Comparison of ENCODE assay signal across 14 cellular contexts in the genomic region with DNA sequence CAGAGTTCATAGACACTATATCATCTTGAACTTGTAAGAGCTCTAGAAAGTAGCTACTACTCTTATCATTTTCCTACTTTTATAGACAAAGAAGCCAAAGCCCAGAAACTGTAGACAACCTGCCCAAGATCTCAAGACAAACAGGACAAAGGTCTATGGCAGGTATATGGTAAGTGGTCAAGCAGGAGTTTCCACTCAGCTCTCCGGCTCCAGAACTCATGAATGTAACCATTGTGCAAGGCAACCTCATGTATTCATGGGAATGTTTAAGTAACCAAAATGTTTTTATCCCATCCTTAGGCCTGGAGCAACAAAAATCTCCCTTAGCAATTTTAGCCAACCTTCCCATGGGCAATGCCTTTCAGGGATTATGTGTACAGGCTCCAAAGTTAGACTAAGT.
DNase-seq lines count a peak whose midpoint lies in the region; ATAC-seq and TF ChIP-seq lines count a peak whose summit lies in the region.
"Had no signal": no experiment of that assay in that cellular context is flagged by ENCODE, and none has a peak within 500 bp of the region (broad histone marks: within the 10 kb centered on the region; RNA-seq: fewer than 3 reads in every experiment).

No MANE protein-coding gene starts in this region.

- no peak for TF ChIP-seq CTCF in mammary epithelial cell (conservative IDR thresholded peaks at IDR 0.05 in 1 of 2, IDR thresholded peaks at IDR 0.05 in 1 of 2; ENCODE audit: extremely low read depth in 1 of 2, insufficient read depth in 1 of 2, low read depth in 1 of 2, low read length in 2 of 2)
- no peak for TF ChIP-seq CTCF in MCF 10A (IDR thresholded peaks at IDR 0.05; ENCODE audit: unreplicated experiment)
- TF ChIP-seq CTCF in hepatocyte (IDR thresholded peaks at IDR 0.05; ENCODE audit: poor library complexity), result no peak

- no peak overlapping the region for H3K27ac Mint-ChIP-seq in MCF 10A (ENCODE audit: low read depth, unreplicated experiment)
- H3K27ac Mint-ChIP-seq: B cell; CD8-positive, alpha-beta T cell; GM23338; HFFc6 had no signal

- H2BK120ac ChIP-seq in trophoblast cell (ENCODE audit: insufficient read depth, low read length, poor library complexity), result no peak overlapping the region

- CTCF ChIA-PET in mammary epithelial cell (lab: Charles Lee; ENCODE audit: low non-redundant PET), result no interaction called here
- CTCF ChIA-PET in MCF 10A (lab: Yijun Ruan, JAX), result interaction anchor here (0.6 kb wide), 1 partner anchor 463 kb away, joined by 3 read pairs; no protein-coding TSS in a partner anchor

- H3K4me1 Mint-ChIP-seq in MCF 10A (ENCODE audit: insufficient read depth, unreplicated experiment), result no peaks in the 10 kb centered on the region
- H3K4me1 Mint-ChIP-seq: B cell had no signal

- POLR2A ChIA-PET in MCF 10A (lab: Yijun Ruan, JAX), result no interaction called here

- H2AFZ ChIP-seq in mammary epithelial cell (ENCODE audit: low read depth, low read length) (no peak overlapping the region), hepatocyte (no peak overlapping the region), trophoblast cell (ENCODE audit: insufficient read depth, low read length, poor library complexity) (no peak overlapping the region)
- H2AFZ ChIP-seq: GM23338 had no signal

- no peak overlapping the region for H4K12ac ChIP-seq in trophoblast cell (ENCODE audit: low read depth, low read length)

- no peak overlapping the region for H3K4ac ChIP-seq in trophoblast cell (ENCODE audit: low read depth, low read length)

- H3K4me3 Mint-ChIP-seq in MCF 10A (ENCODE audit: unreplicated experiment), result no peak overlapping the region
- H3K4me3 Mint-ChIP-seq: B cell; CD8-positive, alpha-beta T cell; GM23338; HFFc6 had no signal

- no peaks in the 10 kb centered on the region for H3K9me3 Mint-ChIP-seq in MCF 10A (ENCODE audit: unreplicated experiment)
- H3K9me3 Mint-ChIP-seq: CD8-positive, alpha-beta T cell; GM23338 had no signal

- H3K18ac ChIP-seq in trophoblast cell (ENCODE audit: low read length), result no peak overlapping the region

- no peaks in the 10 kb centered on the region for H3K79me1 ChIP-seq in trophoblast cell (ENCODE audit: low read length)

- in situ Hi-C loops in mammary epithelial cell (cut with MboI; ENCODE audit: low sequenced_read_pairs in 2 of 2), result no loop called here

- H3K27me3 ChIP-seq in mammary epithelial cell (ENCODE audit: insufficient read depth, low read length), result no peaks in the 10 kb centered on the region
- H3K27me3 ChIP-seq in hepatocyte, result no peaks in the 10 kb centered on the region
- no peaks in the 10 kb centered on the region for H3K27me3 ChIP-seq in trophoblast cell (ENCODE audit: insufficient read depth, low read length)
- H3K27me3 ChIP-seq: BLaER1 treated with 17β-estradiol and CSF1 and Interleukin-3, amounts not matched to agents 10 nM and 100 nM had no signal

- no peak overlapping the region for H3K4me2 ChIP-seq in mammary epithelial cell (ENCODE audit: insufficient read depth, low read depth, low read length)
- H3K4me2 ChIP-seq in hepatocyte, result no peak overlapping the region
- peak overlapping the region; percentile 17 for H3K4me2 ChIP-seq in trophoblast cell (ENCODE audit: low read length)
- H3K4me2 ChIP-seq: BLaER1 treated with 17β-estradiol and CSF1 and Interleukin-3, amounts not matched to agents 10 nM and 100 nM; GM23338 had no signal

- no peaks in the 10 kb centered on the region for H3K36me3 Mint-ChIP-seq in MCF 10A (ENCODE audit: insufficient read depth, unreplicated experiment)
- H3K36me3 Mint-ChIP-seq: CD8-positive, alpha-beta T cell had no signal

- H3K9me3 ChIP-seq in mammary epithelial cell (replicated peaks; ENCODE audit: insufficient read depth, low read length), result no peaks in the 10 kb centered on the region
- no peaks in the 10 kb centered on the region for H3K9me3 ChIP-seq in hepatocyte (ENCODE audit: low read depth)
- no peaks in the 10 kb centered on the region for H3K9me3 ChIP-seq in trophoblast cell (ENCODE audit: insufficient read depth, low read depth, low read length)

- H4K20me1 ChIP-seq in mammary epithelial cell (ENCODE audit: insufficient read depth, low read length), result no peaks in the 10 kb centered on the region
- H4K20me1 ChIP-seq in hepatocyte (ENCODE audit: insufficient read depth, poor library complexity, severe bottlenecking), result no peaks in the 10 kb centered on the region
- H4K20me1 ChIP-seq: BLaER1 treated with 17β-estradiol and CSF1 and Interleukin-3, amounts not matched to agents 10 nM and 100 nM had no signal

- H3K36me3 ChIP-seq in mammary epithelial cell (ENCODE audit: insufficient read depth, low read length) (no peaks in the 10 kb centered on the region), hepatocyte (replicated peaks; ENCODE audit: insufficient read depth, low read depth) (no peaks in the 10 kb centered on the region), trophoblast cell (ENCODE audit: control insufficient read depth in 1 of 2, insufficient read depth in 2 of 2, low read length in 2 of 2) (no peaks in the 10 kb centered on the region)
- H3K36me3 ChIP-seq: BLaER1 treated with 17β-estradiol and CSF1 and Interleukin-3, amounts not matched to agents 10 nM and 100 nM had no signal

- H3K23ac ChIP-seq in trophoblast cell (ENCODE audit: low read length), result no peak overlapping the region

- H3K9ac ChIP-seq in mammary epithelial cell (ENCODE audit: insufficient read depth, low read length), result no peak overlapping the region
- H3K9ac ChIP-seq in trophoblast cell (ENCODE audit: low read length), result no peak overlapping the region
- H3K9ac ChIP-seq: BLaER1 treated with 17β-estradiol and CSF1 and Interleukin-3, amounts not matched to agents 10 nM and 100 nM had no signal

- 0% methylated on average over 1 of the region's 1 CpG for WGBS in mammary epithelial cell (ENCODE audit: low coverage, missing lambda C conversion rate)
- WGBS in hepatocyte (ENCODE audit: low lambda C conversion rate, missing lambda C conversion rate), result 60% methylated on average over 1 of the region's 1 CpG
- WGBS in trophoblast cell (ENCODE audit: extremely low coverage, insufficient coverage, insufficient read length), result no CpG with 5 or more reads among the region's 1 CpG

- no peak for ATAC-seq in HG03095 (IDR thresholded peaks at IDR 0.05; ENCODE audit: unreplicated experiment)
- ATAC-seq: CD8-positive, alpha-beta T cell had no signal

- H2BK5ac ChIP-seq in trophoblast cell (ENCODE audit: low read depth, low read length, poor library complexity), result no peak overlapping the region

- DNase-seq in mammary epithelial cell, result peak; percentile 16
- DNase-seq in MCF 10A (ENCODE audit: unreplicated experiment), result no peak
- DNase-seq in NCI-H526 (lab: John Stamatoyannopoulos, UW), result peak; percentile 36 to 59
- peak; percentile 10 for DNase-seq in hepatocyte (ENCODE audit: low spot score)
- peak in 1 of 2 donors; percentile 13 for DNase-seq in trophoblast cell
- DNase-seq in NCI-H1417 (lab: John Stamatoyannopoulos, UW), result no peak
- no peak for DNase-seq in AML-193 (lab: John Stamatoyannopoulos, UW)
- DNase-seq: 8988T; CD8-positive, alpha-beta T cell; HFFc6 had no signal

- no peak overlapping the region for H4K8ac ChIP-seq in trophoblast cell (ENCODE audit: low read depth, low read length)

- H3K9me2 ChIP-seq in hepatocyte (replicated peaks; ENCODE audit: insufficient read depth), result no peaks in the 10 kb centered on the region

- H2BK12ac ChIP-seq in trophoblast cell (ENCODE audit: low read length), result no peak overlapping the region

- intact Hi-C loops in mammary epithelial cell (cut with micrococcal nuclease), result no loop called here
- intact Hi-C loops in MCF 10A (cut with micrococcal nuclease), result loop anchor here (5.0 kb wide), 1 partner anchor 50 kb away; no protein-coding TSS in a partner anchor

- dilution Hi-C loops in mammary epithelial cell (cut with HindIII; ENCODE audit: low sequenced_read_pairs), result no loop called here

- no peaks in the 10 kb centered on the region for H3K27me3 Mint-ChIP-seq in MCF 10A (ENCODE audit: insufficient read depth, unreplicated experiment)

- H3K79me2 ChIP-seq in mammary epithelial cell (ENCODE audit: insufficient read depth, low read length) (no peaks in the 10 kb centered on the region), hepatocyte (no peaks in the 10 kb centered on the region), trophoblast cell (ENCODE audit: control insufficient read depth, insufficient read depth, low read length, poor library complexity) (no peaks in the 10 kb centered on the region)

- H3K27ac ChIP-seq in mammary epithelial cell (ENCODE audit: insufficient read depth, low read depth, low read length) (no peak overlapping the region), hepatocyte (no peak overlapping the region), trophoblast cell (ENCODE audit: low read depth, low read length) (no peak overlapping the region)
- H3K27ac ChIP-seq: BLaER1 treated with 17β-estradiol and CSF1 and Interleukin-3, amounts not matched to agents 10 nM and 100 nM had no signal

- H4K91ac ChIP-seq in trophoblast cell (ENCODE audit: low read depth, low read length), result no peak overlapping the region

- no peak overlapping the region for H3K14ac ChIP-seq in trophoblast cell (ENCODE audit: low read length)

- H3K4me1 ChIP-seq in mammary epithelial cell (ENCODE audit: insufficient read depth, low read length) (no peaks in the 10 kb centered on the region), hepatocyte (ENCODE audit: insufficient read depth) (no peaks in the 10 kb centered on the region), trophoblast cell (ENCODE audit: control insufficient read depth in 1 of 2, insufficient read depth in 2 of 2, low read length in 2 of 2) (peaks cover 0 to 2% of the 10 kb centered on the region in 2 experiments)

- H3K4me3 ChIP-seq in mammary epithelial cell (replicated peaks in 1 of 3; ENCODE audit: insufficient read depth in 1 of 3, low read depth in 2 of 3, low read length in 3 of 3) (no peak overlapping the region), hepatocyte (no peak overlapping the region), trophoblast cell (ENCODE audit: low read depth, low read length) (no peak overlapping the region)
- H3K4me3 ChIP-seq: BLaER1 treated with 17β-estradiol and CSF1 and Interleukin-3, amounts not matched to agents 10 nM and 100 nM; GM23338 had no signal

- BruUV-seq in mammary epithelial cell (replicated peaks; lab: Mats Ljungman, UMichigan) (no TSS peak), MCF 10A (replicated peaks; lab: Mats Ljungman, UMichigan) (no TSS peak)

- no peak overlapping the region for H2AK5ac ChIP-seq in trophoblast cell (ENCODE audit: low read length)

Comparison
In these comparisons a context has a peak if more than half of its experiments do, and no peak if none do; other contexts are left out.
1. DNase-seq: peak in mammary epithelial cell (single experiment), NCI-H526 (2 of 2) and hepatocyte (single experiment); none in MCF 10A (single experiment), NCI-H1417 (0 of 3) and AML-193 (0 of 2).